1 cellular context compared by ENCODE assay signal in the genomic region with DNA sequence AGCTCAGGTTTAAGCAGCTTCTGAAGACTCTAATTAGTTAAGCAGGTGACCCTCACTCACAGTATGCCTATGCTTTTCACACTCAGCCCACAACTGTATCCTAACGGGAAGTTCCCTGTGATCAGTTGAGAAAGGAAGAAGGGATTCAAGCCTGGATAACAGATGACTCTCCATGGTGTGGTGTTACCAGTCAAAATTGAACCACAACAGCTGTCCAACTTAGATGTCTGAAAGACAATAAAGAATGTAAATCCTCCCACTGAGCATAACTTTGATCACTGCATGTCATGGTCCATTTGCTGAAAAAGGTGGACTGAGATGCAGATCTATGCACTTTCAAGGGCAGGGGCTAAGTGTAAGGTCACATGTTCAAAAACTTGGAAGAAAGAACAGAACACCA.
TF ChIP-seq lines count a peak whose summit lies in the region.

No MANE protein-coding gene starts in this region.

TF ChIP-seq in GM23338, 12 proteins besides CTCF, POLR2A, EP300 and RAD21 (continued from another document):
- TF ChIP-seq, protein P1, sequence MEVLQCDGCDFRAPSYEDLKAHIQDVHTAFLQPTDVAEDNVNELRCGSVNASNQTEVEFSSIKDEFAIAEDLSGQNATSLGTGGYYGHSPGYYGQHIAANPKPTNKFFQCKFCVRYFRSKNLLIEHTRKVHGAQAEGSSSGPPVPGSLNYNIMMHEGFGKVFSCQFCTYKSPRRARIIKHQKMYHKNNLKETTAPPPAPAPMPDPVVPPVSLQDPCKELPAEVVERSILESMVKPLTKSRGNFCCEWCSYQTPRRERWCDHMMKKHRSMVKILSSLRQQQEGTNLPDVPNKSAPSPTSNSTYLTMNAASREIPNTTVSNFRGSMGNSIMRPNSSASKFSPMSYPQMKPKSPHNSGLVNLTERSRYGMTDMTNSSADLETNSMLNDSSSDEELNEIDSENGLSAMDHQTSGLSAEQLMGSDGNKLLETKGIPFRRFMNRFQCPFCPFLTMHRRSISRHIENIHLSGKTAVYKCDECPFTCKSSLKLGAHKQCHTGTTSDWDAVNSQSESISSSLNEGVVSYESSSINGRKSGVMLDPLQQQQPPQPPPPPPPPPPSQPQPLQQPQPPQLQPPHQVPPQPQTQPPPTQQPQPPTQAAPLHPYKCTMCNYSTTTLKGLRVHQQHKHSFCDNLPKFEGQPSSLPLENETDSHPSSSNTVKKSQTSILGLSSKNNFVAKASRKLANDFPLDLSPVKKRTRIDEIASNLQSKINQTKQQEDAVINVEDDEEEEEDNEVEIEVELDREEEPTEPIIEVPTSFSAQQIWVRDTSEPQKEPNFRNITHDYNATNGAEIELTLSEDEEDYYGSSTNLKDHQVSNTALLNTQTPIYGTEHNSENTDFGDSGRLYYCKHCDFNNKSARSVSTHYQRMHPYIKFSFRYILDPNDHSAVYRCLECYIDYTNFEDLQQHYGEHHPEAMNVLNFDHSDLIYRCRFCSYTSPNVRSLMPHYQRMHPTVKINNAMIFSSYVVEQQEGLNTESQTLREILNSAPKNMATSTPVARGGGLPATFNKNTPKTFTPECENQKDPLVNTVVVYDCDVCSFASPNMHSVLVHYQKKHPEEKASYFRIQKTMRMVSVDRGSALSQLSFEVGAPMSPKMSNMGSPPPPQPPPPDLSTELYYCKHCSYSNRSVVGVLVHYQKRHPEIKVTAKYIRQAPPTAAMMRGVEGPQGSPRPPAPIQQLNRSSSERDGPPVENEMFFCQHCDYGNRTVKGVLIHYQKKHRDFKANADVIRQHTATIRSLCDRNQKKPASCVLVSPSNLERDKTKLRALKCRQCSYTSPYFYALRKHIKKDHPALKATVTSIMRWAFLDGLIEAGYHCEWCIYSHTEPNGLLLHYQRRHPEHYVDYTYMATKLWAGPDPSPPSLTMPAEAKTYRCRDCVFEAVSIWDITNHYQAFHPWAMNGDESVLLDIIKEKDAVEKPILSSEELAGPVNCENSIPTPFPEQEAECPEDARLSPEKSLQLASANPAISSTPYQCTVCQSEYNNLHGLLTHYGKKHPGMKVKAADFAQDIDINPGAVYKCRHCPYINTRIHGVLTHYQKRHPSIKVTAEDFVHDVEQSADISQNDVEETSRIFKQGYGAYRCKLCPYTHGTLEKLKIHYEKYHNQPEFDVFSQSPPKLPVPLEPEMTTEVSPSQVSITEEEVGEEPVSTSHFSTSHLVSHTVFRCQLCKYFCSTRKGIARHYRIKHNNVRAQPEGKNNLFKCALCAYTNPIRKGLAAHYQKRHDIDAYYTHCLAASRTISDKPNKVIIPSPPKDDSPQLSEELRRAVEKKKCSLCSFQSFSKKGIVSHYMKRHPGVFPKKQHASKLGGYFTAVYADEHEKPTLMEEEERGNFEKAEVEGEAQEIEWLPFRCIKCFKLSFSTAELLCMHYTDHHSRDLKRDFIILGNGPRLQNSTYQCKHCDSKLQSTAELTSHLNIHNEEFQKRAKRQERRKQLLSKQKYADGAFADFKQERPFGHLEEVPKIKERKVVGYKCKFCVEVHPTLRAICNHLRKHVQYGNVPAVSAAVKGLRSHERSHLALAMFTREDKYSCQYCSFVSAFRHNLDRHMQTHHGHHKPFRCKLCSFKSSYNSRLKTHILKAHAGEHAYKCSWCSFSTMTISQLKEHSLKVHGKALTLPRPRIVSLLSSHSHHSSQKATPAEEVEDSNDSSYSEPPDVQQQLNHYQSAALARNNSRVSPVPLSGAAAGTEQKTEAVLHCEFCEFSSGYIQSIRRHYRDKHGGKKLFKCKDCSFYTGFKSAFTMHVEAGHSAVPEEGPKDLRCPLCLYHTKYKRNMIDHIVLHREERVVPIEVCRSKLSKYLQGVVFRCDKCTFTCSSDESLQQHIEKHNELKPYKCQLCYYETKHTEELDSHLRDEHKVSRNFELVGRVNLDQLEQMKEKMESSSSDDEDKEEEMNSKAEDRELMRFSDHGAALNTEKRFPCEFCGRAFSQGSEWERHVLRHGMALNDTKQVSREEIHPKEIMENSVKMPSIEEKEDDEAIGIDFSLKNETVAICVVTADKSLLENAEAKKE (CRISPR knock-in tag; IDR thresholded peaks at IDR 0.05): no peak
- no peak for TF ChIP-seq CREB1 (CRISPR knock-in tag; IDR thresholded peaks at IDR 0.05; ENCODE audit: low read depth)
- no peak for TF ChIP-seq ZNF114 (CRISPR knock-in tag; IDR thresholded peaks at IDR 0.05)
- TF ChIP-seq, protein P2, sequence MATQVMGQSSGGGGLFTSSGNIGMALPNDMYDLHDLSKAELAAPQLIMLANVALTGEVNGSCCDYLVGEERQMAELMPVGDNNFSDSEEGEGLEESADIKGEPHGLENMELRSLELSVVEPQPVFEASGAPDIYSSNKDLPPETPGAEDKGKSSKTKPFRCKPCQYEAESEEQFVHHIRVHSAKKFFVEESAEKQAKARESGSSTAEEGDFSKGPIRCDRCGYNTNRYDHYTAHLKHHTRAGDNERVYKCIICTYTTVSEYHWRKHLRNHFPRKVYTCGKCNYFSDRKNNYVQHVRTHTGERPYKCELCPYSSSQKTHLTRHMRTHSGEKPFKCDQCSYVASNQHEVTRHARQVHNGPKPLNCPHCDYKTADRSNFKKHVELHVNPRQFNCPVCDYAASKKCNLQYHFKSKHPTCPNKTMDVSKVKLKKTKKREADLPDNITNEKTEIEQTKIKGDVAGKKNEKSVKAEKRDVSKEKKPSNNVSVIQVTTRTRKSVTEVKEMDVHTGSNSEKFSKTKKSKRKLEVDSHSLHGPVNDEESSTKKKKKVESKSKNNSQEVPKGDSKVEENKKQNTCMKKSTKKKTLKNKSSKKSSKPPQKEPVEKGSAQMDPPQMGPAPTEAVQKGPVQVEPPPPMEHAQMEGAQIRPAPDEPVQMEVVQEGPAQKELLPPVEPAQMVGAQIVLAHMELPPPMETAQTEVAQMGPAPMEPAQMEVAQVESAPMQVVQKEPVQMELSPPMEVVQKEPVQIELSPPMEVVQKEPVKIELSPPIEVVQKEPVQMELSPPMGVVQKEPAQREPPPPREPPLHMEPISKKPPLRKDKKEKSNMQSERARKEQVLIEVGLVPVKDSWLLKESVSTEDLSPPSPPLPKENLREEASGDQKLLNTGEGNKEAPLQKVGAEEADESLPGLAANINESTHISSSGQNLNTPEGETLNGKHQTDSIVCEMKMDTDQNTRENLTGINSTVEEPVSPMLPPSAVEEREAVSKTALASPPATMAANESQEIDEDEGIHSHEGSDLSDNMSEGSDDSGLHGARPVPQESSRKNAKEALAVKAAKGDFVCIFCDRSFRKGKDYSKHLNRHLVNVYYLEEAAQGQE (IDR thresholded peaks at IDR 0.05; ENCODE audit: unreplicated experiment): no peak
- no peak for TF ChIP-seq EZH2phosphoT487 (IDR thresholded peaks at IDR 0.05; ENCODE audit: unreplicated experiment)
- no peak for TF ChIP-seq ZNF331 (CRISPR knock-in tag; IDR thresholded peaks at IDR 0.05; ENCODE audit: low read depth)
